ENCODE assay signal across 1 cellular context in genomic region chr7:120805636-120806388, GRCh38.
TF ChIP-seq lines count a peak whose summit lies in the region.

No MANE protein-coding gene starts in this region.

TF ChIP-seq in GM12878, 131 proteins besides CTCF, POLR2A, EP300 and RAD21:
- TF ChIP-seq SUZ12 (IDR thresholded peaks at IDR 0.05; ENCODE audit: unreplicated experiment) (no peak), ZBTB33 (IDR thresholded peaks at IDR 0.05) (peak; percentile 17; the same call in 1 of the 2 replicates), ZNF384 (IDR thresholded peaks at IDR 0.05; ENCODE audit: borderline replicate concordance, low read depth, low read length) (peak; percentile 50; the same call in 1 of the 2 replicates), BCLAF1 (IDR thresholded peaks at IDR 0.05) (no peak), MEF2B (IDR thresholded peaks at IDR 0.05; ENCODE audit: partially characterized antibody, poor library complexity, severe bottlenecking) (no peak), CBX5 (IDR thresholded peaks at IDR 0.05; ENCODE audit: low read depth) (peak; percentile 23; the same call in 1 of the 2 replicates), E2F8 (IDR thresholded peaks at IDR 0.05; ENCODE audit: low read depth, partially characterized antibody) (no peak), IRF3 (IDR thresholded peaks at IDR 0.05) (no peak), SMARCA5 (IDR thresholded peaks at IDR 0.05) (0 out of 2 replicates have a peak, but pooled peaks have one; percentile 37), SMC3 (IDR thresholded peaks at IDR 0.05; ENCODE audit: borderline replicate concordance, low read length) (peak; percentile 93), WRNIP1 (IDR thresholded peaks at IDR 0.05; ENCODE audit: borderline replicate concordance, low read depth, low read length) (no peak), ELK1 (IDR thresholded peaks at IDR 0.05; ENCODE audit: low read depth, low read length) (no peak), JUND (IDR thresholded peaks at IDR 0.05; ENCODE audit: low read depth, low read length) (no peak), RB1 (IDR thresholded peaks at IDR 0.05; ENCODE audit: borderline replicate concordance) (peak; percentile 55; the same call in 1 of the 2 replicates), TCF7 (IDR thresholded peaks at IDR 0.05; ENCODE audit: borderline replicate concordance) (no peak), SPI1 (IDR thresholded peaks at IDR 0.05; ENCODE audit: borderline replicate concordance, insufficient read depth, low read depth, low read length) (peak; percentile 63), KDM1A (IDR thresholded peaks at IDR 0.05; ENCODE audit: borderline replicate concordance) (no peak), NR2F1 (conservative IDR thresholded peaks at IDR 0.05) (no peak), SKIL (IDR thresholded peaks at IDR 0.05; ENCODE audit: low read depth, poor library complexity, severe bottlenecking) (peak; percentile 31), IKZF1 (conservative IDR thresholded peaks at IDR 0.05) (peak; percentile 17; the same call in 1 of the 2 replicates), YY1 (IDR thresholded peaks at IDR 0.05; ENCODE audit: low read depth, low read length) (0 out of 2 replicates have a peak, but pooled peaks have one; percentile 25), FOS (IDR thresholded peaks at IDR 0.05; ENCODE audit: borderline replicate concordance, extremely low read depth, insufficient read length) (no peak), CBX3 (IDR thresholded peaks at IDR 0.05; ENCODE audit: borderline replicate concordance, low read depth) (no peak), KLF5 (IDR thresholded peaks at IDR 0.05; ENCODE audit: partially characterized antibody) (no peak), RCOR1 (conservative IDR thresholded peaks at IDR 0.05; ENCODE audit: low read depth, low read length) (no peak), ZSCAN29 (IDR thresholded peaks at IDR 0.05) (no peak), ATF7 (IDR thresholded peaks at IDR 0.05; ENCODE audit: low read depth) (peak; percentile 54; the same call in 1 of the 2 replicates), MTA2 (IDR thresholded peaks at IDR 0.05; ENCODE audit: low read depth) (peak; percentile 11; the same call in 1 of the 2 replicates), MTA3 (IDR thresholded peaks at IDR 0.05; ENCODE audit: borderline replicate concordance, low read length) (no peak), NBN (IDR thresholded peaks at IDR 0.05) (peak; percentile 66; the same call in 1 of the 2 replicates), ZBTB4 (CRISPR knock-in tag; IDR thresholded peaks at IDR 0.05) (no peak)
